In genomic region chr15:74787251-74788041, GRCh38 we compare ENCODE assay signal across 8 cellular contexts. TPM values are rescaled to one million over a fixed set of nuclear protein-coding genes. Genes with fewer than 3 reads are reported as not detected.
DNase-seq lines count a peak whose midpoint lies in the region; ATAC-seq and TF ChIP-seq lines count a peak whose summit lies in the region.

No MANE protein-coding gene starts in this region.

- H3K9me3 ChIP-seq in OCI-LY7 (ENCODE audit: low read length) (no peaks in the 10 kb centered on the region), neutrophil (no peaks in the 10 kb centered on the region), tibial artery (no peaks in the 10 kb centered on the region)

- H3K4me3 ChIP-seq in OCI-LY7 (ENCODE audit: low read depth, low read length, poor library complexity, severe bottlenecking), result peak overlapping the region; percentile 97
- H3K4me3 ChIP-seq in neutrophil (ENCODE audit: low read depth in 1 of 2, low read length in 1 of 2), result peak overlapping the region; percentile 95 to 99
- no peak overlapping the region for H3K4me3 ChIP-seq in tibial artery

- DNase-seq in OCI-LY7 (ENCODE audit: low spot score) (peak; percentile 97), fibroblast of gingiva (ENCODE audit: low read depth) (peak; percentile 42), tibial artery (peak; percentile 73 to 83)
- peak; percentile 92 to 94 for DNase-seq in activated T-cell treated with anti-CD3 and anti-CD28 coated beads, Interleukin-2, amount 50 U/mL, for 48 hours

- no TSS peak for BruUV-seq in OCI-LY7 (replicated peaks; lab: Mats Ljungman, UMichigan)

- H2AFZ ChIP-seq in OCI-LY7 (ENCODE audit: low read length), result no peak overlapping the region

- intact Hi-C loops in OCI-LY7 (cut with micrococcal nuclease; ENCODE audit: unreplicated experiment) (loop anchor here (1.0 to 5.0 kb wide), 3 partner anchors 10 to 665 kb away; partner anchors contain the start of gene SIN3A), tibial artery (cut with DNase I; ENCODE audit: low total_unique reads) (loop anchor here (10.0 kb wide), 1 partner anchor 417 kb away; the partner anchor contains the start of gene C15orf39)

- peak overlapping the region; percentile 77 for H3K27ac ChIP-seq in 22Rv1
- peak overlapping the region; percentile 99 for H3K27ac ChIP-seq in OCI-LY7 (ENCODE audit: low read depth, low read length, poor library complexity, severe bottlenecking)
- H3K27ac ChIP-seq in neutrophil, result peak overlapping the region; percentile 100
- peak overlapping the region in 1 of 2 donors; percentile 41 for H3K27ac ChIP-seq in tibial artery

- POLR2A ChIA-PET in OCI-LY7 (lab: Charles Lee), result interaction anchor here (0.8 to 11.8 kb wide), 6 partner anchors 9 to 83 kb away, joined by 3 to 221 read pairs (median 6); partner anchors contain the start of gene CSK

- H3K9me2 ChIP-seq in OCI-LY7 (ENCODE audit: insufficient read depth, low read length), result no peaks in the 10 kb centered on the region

- peaks cover 80% of the 10 kb centered on the region for H3K36me3 ChIP-seq in OCI-LY7 (ENCODE audit: insufficient read depth, low read length)
- peaks cover 12% of the 10 kb centered on the region for H3K36me3 ChIP-seq in neutrophil
- no peaks in the 10 kb centered on the region for H3K36me3 ChIP-seq in tibial artery

- peak; percentile 85 for TF ChIP-seq CTCF in 22Rv1 (IDR thresholded peaks at IDR 0.05)
- peak; percentile 91 for TF ChIP-seq CTCF in OCI-LY7 (conservative IDR thresholded peaks at IDR 0.05; ENCODE audit: low read length)
- TF ChIP-seq CTCF in neutrophil (IDR thresholded peaks at IDR 0.05), result peak; percentile 81
- peak; percentile 12 to 18 for TF ChIP-seq CTCF in tibial artery (IDR thresholded peaks at IDR 0.05)

- H4K20me1 ChIP-seq in OCI-LY7 (ENCODE audit: insufficient read depth, low read length), result peaks cover 19% of the 10 kb centered on the region; the same call in 1 of the 2 replicates

- peaks cover 86% of the 10 kb centered on the region for H3K4me1 ChIP-seq in OCI-LY7 (ENCODE audit: insufficient read depth, low read length, poor library complexity, severe bottlenecking)
- H3K4me1 ChIP-seq in neutrophil (ENCODE audit: control insufficient read depth in 1 of 2, insufficient read depth in 1 of 2, low read depth in 1 of 2, low read length in 1 of 2), result peaks cover 88 to 99% of the 10 kb centered on the region in 2 experiments
- H3K4me1 ChIP-seq in tibial artery, result peaks cover 4 to 90% (median 75%) of the 10 kb centered on the region in 4 donors

- peak; percentile 35 for ATAC-seq in GM18520 (IDR thresholded peaks at IDR 0.05; ENCODE audit: unreplicated experiment)
- peak; percentile 52 for ATAC-seq in HG03045 (IDR thresholded peaks at IDR 0.05; ENCODE audit: unreplicated experiment)

- CTCF ChIA-PET in OCI-LY7 (lab: Charles Lee; ENCODE audit: unreplicated experiment), result interaction anchor here (0.5 to 2.1 kb wide), 10 partner anchors 9 to 416 kb away, joined by 3 to 40 read pairs (median 5); no protein-coding TSS in a partner anchor

- peak overlapping the region; percentile 92 for H3K4me2 ChIP-seq in OCI-LY7 (ENCODE audit: low read length)

- H3K27me3 ChIP-seq in neutrophil (no peaks in the 10 kb centered on the region), tibial artery (no peaks in the 10 kb centered on the region)

- peaks cover 94% of the 10 kb centered on the region for H3K79me2 ChIP-seq in OCI-LY7 (ENCODE audit: insufficient read depth, low read depth, low read length)

RNA-seq across cellular contexts. Expression of gene CSK, which starts 5.6 kb away (rescaled TPM):
- 106 and 112 TPM in 2 replicates for total RNA-seq in OCI-LY7 (2014; rRNA removed; shearing (Covaris generic))
- total RNA-seq in OCI-LY7 (2022), result 318 and 355 TPM in 2 replicates

RNA-seq across cellular contexts. Expression of gene LMAN1L, which starts 25.2 kb away (rescaled TPM):
- 0.09 TPM in 1 of 2 replicates, not detected in the other for total RNA-seq in OCI-LY7 (2014; rRNA removed; shearing (Covaris generic))
- 0.37 and 0.38 TPM in 2 replicates for total RNA-seq in OCI-LY7 (2022)

RNA-seq across cellular contexts. Expression of gene CYP1A2, which starts 38.8 kb away (rescaled TPM):
- not detected in 2 replicates for total RNA-seq in OCI-LY7 (2014; rRNA removed; shearing (Covaris generic))
- total RNA-seq in OCI-LY7 (2022), result not detected in 2 replicates

RNA-seq across cellular contexts. Expression of gene CPLX3, which starts 39.0 kb away (rescaled TPM):
- total RNA-seq in OCI-LY7 (2014; rRNA removed; shearing (Covaris generic)), result 0.35 and 0.57 TPM in 2 replicates
- 1.5 and 2.1 TPM in 2 replicates for total RNA-seq in OCI-LY7 (2022)

RNA-seq across cellular contexts. Expression of gene ULK3, which starts 55.5 kb away (rescaled TPM):
- 22.2 and 31.7 TPM in 2 replicates for total RNA-seq in OCI-LY7 (2014; rRNA removed; shearing (Covaris generic))
- total RNA-seq in OCI-LY7 (2022), result 30.2 and 46.4 TPM in 2 replicates

Comparison
In these comparisons a context has a peak if more than half of its experiments do, and no peak if none do; other contexts are left out.
1. CTCF ChIP-seq: peak in every context shown above with its lines; median percentile 91 in OCI-LY7; 85 in 22Rv1; 81 in neutrophil; 15 in tibial artery.
2. DNase-seq: peak in every context shown above with its lines; median percentile 97 in OCI-LY7; 93 in activated T-cell treated with anti-CD3 and anti-CD28 coated beads, Interleukin-2, amount 50 U/mL, for 48 hours; 78 in tibial artery; 42 in fibroblast of gingiva.
3. H3K4me3 ChIP-seq: peak in OCI-LY7 (single experiment) and neutrophil (2 of 2); none in tibial artery (0 of 2).